Comparison of ENCODE assay signal across 2 cellular contexts in genomic region chr6:124877468-124877867, GRCh38.
TF ChIP-seq lines count a peak whose summit lies in the region.

No MANE protein-coding gene starts in this region.

TF ChIP-seq in liver, 16 proteins besides CTCF, POLR2A, EP300 and RAD21 (continued from another document):
- TF ChIP-seq, protein P1, sequence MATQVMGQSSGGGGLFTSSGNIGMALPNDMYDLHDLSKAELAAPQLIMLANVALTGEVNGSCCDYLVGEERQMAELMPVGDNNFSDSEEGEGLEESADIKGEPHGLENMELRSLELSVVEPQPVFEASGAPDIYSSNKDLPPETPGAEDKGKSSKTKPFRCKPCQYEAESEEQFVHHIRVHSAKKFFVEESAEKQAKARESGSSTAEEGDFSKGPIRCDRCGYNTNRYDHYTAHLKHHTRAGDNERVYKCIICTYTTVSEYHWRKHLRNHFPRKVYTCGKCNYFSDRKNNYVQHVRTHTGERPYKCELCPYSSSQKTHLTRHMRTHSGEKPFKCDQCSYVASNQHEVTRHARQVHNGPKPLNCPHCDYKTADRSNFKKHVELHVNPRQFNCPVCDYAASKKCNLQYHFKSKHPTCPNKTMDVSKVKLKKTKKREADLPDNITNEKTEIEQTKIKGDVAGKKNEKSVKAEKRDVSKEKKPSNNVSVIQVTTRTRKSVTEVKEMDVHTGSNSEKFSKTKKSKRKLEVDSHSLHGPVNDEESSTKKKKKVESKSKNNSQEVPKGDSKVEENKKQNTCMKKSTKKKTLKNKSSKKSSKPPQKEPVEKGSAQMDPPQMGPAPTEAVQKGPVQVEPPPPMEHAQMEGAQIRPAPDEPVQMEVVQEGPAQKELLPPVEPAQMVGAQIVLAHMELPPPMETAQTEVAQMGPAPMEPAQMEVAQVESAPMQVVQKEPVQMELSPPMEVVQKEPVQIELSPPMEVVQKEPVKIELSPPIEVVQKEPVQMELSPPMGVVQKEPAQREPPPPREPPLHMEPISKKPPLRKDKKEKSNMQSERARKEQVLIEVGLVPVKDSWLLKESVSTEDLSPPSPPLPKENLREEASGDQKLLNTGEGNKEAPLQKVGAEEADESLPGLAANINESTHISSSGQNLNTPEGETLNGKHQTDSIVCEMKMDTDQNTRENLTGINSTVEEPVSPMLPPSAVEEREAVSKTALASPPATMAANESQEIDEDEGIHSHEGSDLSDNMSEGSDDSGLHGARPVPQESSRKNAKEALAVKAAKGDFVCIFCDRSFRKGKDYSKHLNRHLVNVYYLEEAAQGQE (IDR thresholded peaks at IDR 0.05), result no peak
- no peak for TF ChIP-seq ATF3 (IDR thresholded peaks at IDR 0.05)

TF ChIP-seq in HepG2, 621 proteins besides CTCF, POLR2A, EP300 and RAD21 (continued from another document):
- TF ChIP-seq KLF6 (CRISPR knock-in tag; IDR thresholded peaks at IDR 0.05) (no peak), ZNF619 (CRISPR knock-in tag; IDR thresholded peaks at IDR 0.05) (no peak), CEBPG (CRISPR knock-in tag; IDR thresholded peaks at IDR 0.05) (no peak), ZNF720 (CRISPR knock-in tag; IDR thresholded peaks at IDR 0.05) (no peak)
